ENCODE assay signal across 9 cellular contexts in genomic region chr5:42912184-42912766, GRCh38.
A peak's percentile ranks its signal among the peaks of the same experiment; 100 is the strongest.
DNase-seq lines count a peak whose midpoint lies in the region; ATAC-seq and TF ChIP-seq lines count a peak whose summit lies in the region.
"Had no signal": no experiment of that assay in that cellular context is flagged by ENCODE, and none has a peak within 500 bp of the region (broad histone marks: within the 10 kb centered on the region; RNA-seq: fewer than 3 reads in every experiment).

No MANE protein-coding gene starts in this region.

- no peaks in the 10 kb centered on the region for H3K36me3 ChIP-seq in lower lobe of right lung

- no peak overlapping the region for H3K27ac Mint-ChIP-seq in activated naive CD4-positive, alpha-beta T cell treated with anti-CD3 and anti-CD28 coated beads for 36 hours
- H3K27ac Mint-ChIP-seq: IgD-negative memory B cell had no signal

- WGBS in lower leg skin, 2 donors = 67 to 75% methylated on average over 8 of the region's 8 CpGs

- in situ Hi-C loops in GM13977 (cut with MboI; ENCODE audit: low pct_unique_long_range_greater_than_20kb, low sequenced_read_pairs, unreplicated experiment) = no loop called here

- no peak overlapping the region for H3K4me3 Mint-ChIP-seq in activated naive CD4-positive, alpha-beta T cell treated with anti-CD3 and anti-CD28 coated beads for 36 hours

- H3K36me3 Mint-ChIP-seq in activated naive CD4-positive, alpha-beta T cell treated with anti-CD3 and anti-CD28 coated beads for 36 hours (ENCODE audit: low read depth) = no peaks in the 10 kb centered on the region
- H3K36me3 Mint-ChIP-seq: IgD-negative memory B cell had no signal

- CTCF ChIA-PET in activated naive CD4-positive, alpha-beta T cell treated with anti-CD3 and anti-CD28 coated beads for 36 hours (lab: Charles Lee) = interaction anchor here (0.6 to 4.2 kb wide), 24 partner anchors 11 to 1090 kb away, joined by 3 to 20 read pairs (median 4); no protein-coding TSS in a partner anchor

- H3K27ac ChIP-seq in lower lobe of right lung = no peak overlapping the region

- intact Hi-C loops in activated naive CD4-positive, alpha-beta T cell treated with anti-CD3 and anti-CD28 coated beads for 36 hours (cut with micrococcal nuclease) = loop anchor here (1.0 kb wide), 3 partner anchors 153 to 477 kb away; no protein-coding TSS in a partner anchor
- intact Hi-C loops in lower lobe of right lung (cut with DNase I) = no loop called here
- intact Hi-C loops in lower leg skin (cut with DNase I; ENCODE audit: low total_unique reads) = no loop called here

- H3K4me3 ChIP-seq in lower lobe of right lung (no peak overlapping the region), lower leg skin (ENCODE audit: low read depth, poor library complexity, severe bottlenecking) (no peak overlapping the region)

- H3K4me1 ChIP-seq in lower lobe of right lung = peaks cover 12% of the 10 kb centered on the region

- DNase-seq in AML-193 (lab: John Stamatoyannopoulos, UW) (peak; percentile 63 to 77), GM13977 (ENCODE audit: low spot score) (no peak), NOMO-1 (lab: John Stamatoyannopoulos, UW; ENCODE audit: unreplicated experiment in 2 of 2) (peak; percentile 40 to 75), lower lobe of right lung (no peak), lower leg skin (ENCODE audit: low spot score in 2 of 2) (no peak)
- DNase-seq in activated naive CD4-positive, alpha-beta T cell treated with anti-CD3 and anti-CD28 coated beads for 36 hours = peak; percentile 73

- no peaks in the 10 kb centered on the region for H3K9me3 Mint-ChIP-seq in activated naive CD4-positive, alpha-beta T cell treated with anti-CD3 and anti-CD28 coated beads for 36 hours
- H3K9me3 Mint-ChIP-seq: IgD-negative memory B cell had no signal

- peaks cover 7% of the 10 kb centered on the region for H3K27me3 Mint-ChIP-seq in activated naive CD4-positive, alpha-beta T cell treated with anti-CD3 and anti-CD28 coated beads for 36 hours (ENCODE audit: low read depth)
- H3K27me3 Mint-ChIP-seq: IgD-negative memory B cell had no signal

- H3K27me3 ChIP-seq in lower lobe of right lung (ENCODE audit: low read depth) = no peaks in the 10 kb centered on the region

- TF ChIP-seq CTCF in GM13977 (IDR thresholded peaks at IDR 0.05; ENCODE audit: extremely low read depth, insufficient read depth, missing control alignments) (peak; percentile 38), lower lobe of right lung (IDR thresholded peaks at IDR 0.05) (peak; percentile 52), lower leg skin (IDR thresholded peaks at IDR 0.05) (no peak)

- no peak for ATAC-seq in lower lobe of right lung
- ATAC-seq in HG03460 (IDR thresholded peaks at IDR 0.05; ENCODE audit: unreplicated experiment) = no peak
- no peak for ATAC-seq in HG03139 (IDR thresholded peaks at IDR 0.05; ENCODE audit: unreplicated experiment)

- H3K9me3 ChIP-seq in lower lobe of right lung = no peaks in the 10 kb centered on the region

- H3K4me1 Mint-ChIP-seq in activated naive CD4-positive, alpha-beta T cell treated with anti-CD3 and anti-CD28 coated beads for 36 hours (ENCODE audit: low read depth) = peaks cover 10% of the 10 kb centered on the region

- TF ChIP-seq POLR2A in lower leg skin (IDR thresholded peaks at IDR 0.05) = no peak

Comparison
In these comparisons a context has a peak if more than half of its experiments do, and no peak if none do; other contexts are left out.
1. DNase-seq: peak in AML-193 (2 of 2), NOMO-1 (2 of 2) and activated naive CD4-positive, alpha-beta T cell treated with anti-CD3 and anti-CD28 coated beads for 36 hours (single experiment); none in GM13977 (single experiment), lower lobe of right lung (single experiment) and lower leg skin (0 of 2).
2. CTCF ChIP-seq: peak in GM13977 (single experiment) and lower lobe of right lung (single experiment); none in lower leg skin (0 of 3).